ENCODE assay signal across 8 cellular contexts in genomic region chr4:108649863-108650211, GRCh38. TPM values are rescaled to one million over a fixed set of nuclear protein-coding genes. Genes with fewer than 3 reads are reported as not detected.
DNase-seq lines count a peak whose midpoint lies in the region; ATAC-seq and TF ChIP-seq lines count a peak whose summit lies in the region.

No MANE protein-coding gene starts in this region.

- H3K4me1 ChIP-seq in right lobe of liver = peaks cover 0 to 23% (median 3%) of the 10 kb centered on the region in 4 donors

- no peaks in the 10 kb centered on the region for H3K27me3 Mint-ChIP-seq in activated T-cell treated with anti-CD3 and anti-CD28 coated beads, Interleukin-2, amount 50 U/mL, for 4 hours (ENCODE audit: low read depth)
- no peaks in the 10 kb centered on the region for H3K27me3 Mint-ChIP-seq in activated CD8-positive, alpha-beta T cell treated with anti-CD3 and anti-CD28 coated beads for 36 hours

- peak overlapping the region in 2 of 3 donors; percentile 82 to 86 for H3K4me3 ChIP-seq in right lobe of liver

- DNase-seq in activated T-cell treated with anti-CD3 and anti-CD28 coated beads, Interleukin-2, amount 50 U/mL, for 4 hours = no peak
- DNase-seq in activated T-cell treated with anti-CD3 and anti-CD28 coated beads, Interleukin-2, amount 50 U/mL, for 1 hour = no peak
- DNase-seq in activated CD8-positive, alpha-beta T cell treated with anti-CD3 and anti-CD28 coated beads for 36 hours = no peak
- no peak for DNase-seq in right lobe of liver
- DNase-seq in NCI-H1048 (lab: John Stamatoyannopoulos, UW) = no peak
- no peak for DNase-seq in DMS114 treated with DMSO at 0.1 percent for 48 hours (lab: John Stamatoyannopoulos, UW; ENCODE audit: unreplicated experiment)
- no peak for DNase-seq in hepatic stellate cell (ENCODE audit: low spot score)

- no peak for ATAC-seq in activated T-cell treated with anti-CD3 and anti-CD28 coated beads, Interleukin-2, amount 50 U/mL, for 4 hours
- ATAC-seq in HG03039 (IDR thresholded peaks at IDR 0.05; ENCODE audit: unreplicated experiment) (peak; percentile 7), right lobe of liver (peak in 1 of 4 donors; percentile 1)
- ATAC-seq in activated CD8-positive, alpha-beta T cell treated with anti-CD3 and anti-CD28 coated beads for 36 hours = no peak

- intact Hi-C loops in activated CD8-positive, alpha-beta T cell treated with anti-CD3 and anti-CD28 coated beads for 36 hours (cut with micrococcal nuclease) = no loop called here
- intact Hi-C loops in right lobe of liver (cut with DNase I) = no loop called here

- peaks cover 42% of the 10 kb centered on the region for H3K4me1 Mint-ChIP-seq in activated T-cell treated with anti-CD3 and anti-CD28 coated beads, Interleukin-2, amount 50 U/mL, for 4 hours (ENCODE audit: low read depth)
- peaks cover 29% of the 10 kb centered on the region for H3K4me1 Mint-ChIP-seq in activated CD8-positive, alpha-beta T cell treated with anti-CD3 and anti-CD28 coated beads for 36 hours (ENCODE audit: low read depth)

- peak overlapping the region; percentile 95 for H3K27ac Mint-ChIP-seq in activated CD8-positive, alpha-beta T cell treated with anti-CD3 and anti-CD28 coated beads for 36 hours

- TF ChIP-seq POLR2A in right lobe of liver (IDR thresholded peaks at IDR 0.05) = no peak

- 1% methylated on average over 6 of the region's 6 CpGs for WGBS in right lobe of liver (ENCODE audit: insufficient coverage, low coverage, low lambda C conversion rate, missing lambda C conversion rate)

- peak overlapping the region; percentile 98 for H3K4me3 Mint-ChIP-seq in activated T-cell treated with anti-CD3 and anti-CD28 coated beads, Interleukin-2, amount 50 U/mL, for 4 hours
- H3K4me3 Mint-ChIP-seq in activated CD8-positive, alpha-beta T cell treated with anti-CD3 and anti-CD28 coated beads for 36 hours = peak overlapping the region; percentile 98

- no peaks in the 10 kb centered on the region for H3K9me3 Mint-ChIP-seq in activated T-cell treated with anti-CD3 and anti-CD28 coated beads, Interleukin-2, amount 50 U/mL, for 4 hours
- no peaks in the 10 kb centered on the region for H3K9me3 Mint-ChIP-seq in activated CD8-positive, alpha-beta T cell treated with anti-CD3 and anti-CD28 coated beads for 36 hours

- POLR2A ChIA-PET in activated CD8-positive, alpha-beta T cell treated with anti-CD3 and anti-CD28 coated beads for 36 hours (lab: Charles Lee) = interaction anchor here (0.7 to 3.0 kb wide), 7 partner anchors 9 to 29 kb away, joined by 3 to 26 read pairs (median 7); partner anchors contain the start of gene RPL34

- no peaks in the 10 kb centered on the region for H3K36me3 ChIP-seq in right lobe of liver

- no peaks in the 10 kb centered on the region for H3K27me3 ChIP-seq in right lobe of liver

- peak; percentile 16 for TF ChIP-seq CTCF in activated CD8-positive, alpha-beta T cell treated with anti-CD3 and anti-CD28 coated beads for 36 hours (IDR thresholded peaks at IDR 0.05)
- no peak for TF ChIP-seq CTCF in right lobe of liver (IDR thresholded peaks at IDR 0.05)

- CTCF ChIA-PET in activated CD8-positive, alpha-beta T cell treated with anti-CD3 and anti-CD28 coated beads for 36 hours (lab: Charles Lee) = interaction anchor here (1.4 to 1.8 kb wide), 3 partner anchors 11 to 631 kb away, joined by 3 to 5 read pairs (median 4); no protein-coding TSS in a partner anchor

- no peak overlapping the region for H3K27ac ChIP-seq in right lobe of liver

- H3K9me3 ChIP-seq in right lobe of liver = no peaks in the 10 kb centered on the region

- peaks cover 19% of the 10 kb centered on the region for H3K36me3 Mint-ChIP-seq in activated T-cell treated with anti-CD3 and anti-CD28 coated beads, Interleukin-2, amount 50 U/mL, for 4 hours (ENCODE audit: insufficient read depth)
- H3K36me3 Mint-ChIP-seq in activated CD8-positive, alpha-beta T cell treated with anti-CD3 and anti-CD28 coated beads for 36 hours (ENCODE audit: low read depth) = peaks cover 25% of the 10 kb centered on the region

RNA-seq across cellular contexts. Expression of gene OSTC, which starts 0.6 kb away (rescaled TPM):
- total RNA-seq in activated T-cell treated with anti-CD3 and anti-CD28 coated beads, Interleukin-2, amount 50 U/mL, for 4 hours = 100 to 1,000 TPM; 101 to 105 (median 103) TPM
- total RNA-seq in activated CD8-positive, alpha-beta T cell treated with anti-CD3 and anti-CD28 coated beads for 36 hours = 10 to 100 TPM; 75.7 to 80.0 TPM
- 10 to 100 TPM; 66.8 to 86.4 (median 76.9) TPM for total RNA-seq in right lobe of liver

RNA-seq across cellular contexts. Expression of gene RPL34, which starts 29.5 kb away (rescaled TPM):
- 1,000 to 10,000 TPM; 1,718 to 1,800 (median 1,758) TPM for total RNA-seq in activated T-cell treated with anti-CD3 and anti-CD28 coated beads, Interleukin-2, amount 50 U/mL, for 4 hours
- total RNA-seq in activated CD8-positive, alpha-beta T cell treated with anti-CD3 and anti-CD28 coated beads for 36 hours = 1,000 to 10,000 TPM; 1,848 to 1,919 TPM
- total RNA-seq in right lobe of liver = 100 to 1,000 TPM; 357 to 441 (median 411) TPM
